In the genomic region with DNA sequence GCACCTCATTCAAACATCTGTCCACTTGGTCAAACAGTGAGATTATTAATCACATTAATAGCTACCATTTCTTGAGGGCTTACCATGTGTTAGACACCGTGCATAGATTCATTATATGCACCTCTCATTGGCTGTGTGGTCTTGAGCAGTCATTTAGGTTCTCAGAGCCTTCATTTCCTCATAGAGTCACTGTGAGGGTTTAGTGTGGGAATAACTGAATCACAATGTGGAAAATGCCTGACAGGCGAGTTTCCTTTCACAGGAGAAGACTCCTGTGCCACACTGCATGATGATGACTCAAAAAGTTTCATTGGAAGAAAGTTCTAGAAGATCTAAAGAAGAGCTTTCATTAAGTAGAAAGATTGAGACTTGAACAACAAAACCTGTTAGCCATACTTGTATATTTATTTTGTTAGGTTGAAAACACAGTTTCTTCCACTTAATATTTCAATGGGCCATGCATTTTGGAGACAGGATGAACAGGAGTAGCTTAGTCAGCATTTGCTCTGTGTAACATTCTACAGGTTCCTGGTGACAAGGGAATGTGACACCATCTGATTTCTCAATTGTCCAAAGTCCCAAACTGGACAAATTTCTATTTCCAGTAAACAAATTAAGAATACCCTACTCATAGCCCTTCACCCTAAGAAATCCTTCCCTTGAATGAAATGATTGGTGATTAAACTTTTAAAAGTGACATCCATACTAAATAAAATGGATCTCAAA, we compare ENCODE assay signal across 20 cellular contexts. TPM values are rescaled to one million over a fixed set of nuclear protein-coding genes. Genes with fewer than 3 reads are reported as not detected.
DNase-seq lines count a peak whose midpoint lies in the region; ATAC-seq and TF ChIP-seq lines count a peak whose summit lies in the region.
"Had no signal": no experiment of that assay in that cellular context is flagged by ENCODE, and none has a peak within 500 bp of the region (broad histone marks: within the 10 kb centered on the region; RNA-seq: fewer than 3 reads in every experiment).

No MANE protein-coding gene starts in this region.

- no peaks in the 10 kb centered on the region for H3K9me3 Mint-ChIP-seq in activated naive CD8-positive, alpha-beta T cell (ENCODE audit: low read depth)
- H3K9me3 Mint-ChIP-seq in activated naive CD8-positive, alpha-beta T cell treated with anti-CD3 and anti-CD28 coated beads for 36 hours, result peaks cover 4% of the 10 kb centered on the region
- H3K9me3 Mint-ChIP-seq in nephron progenitor cell, result no peaks in the 10 kb centered on the region

- H3K4me1 ChIP-seq in foreskin keratinocyte, result no peaks in the 10 kb centered on the region
- H3K4me1 ChIP-seq: psoas muscle, stomach, vagina had no signal

- no peak overlapping the region for H3K27ac Mint-ChIP-seq in activated naive CD8-positive, alpha-beta T cell
- no peak overlapping the region for H3K27ac Mint-ChIP-seq in activated naive CD8-positive, alpha-beta T cell treated with anti-CD3 and anti-CD28 coated beads for 36 hours
- H3K27ac Mint-ChIP-seq in nephron progenitor cell, result no peak overlapping the region

- H3K4me3 Mint-ChIP-seq in activated naive CD8-positive, alpha-beta T cell, result peak overlapping the region; percentile 36
- no peak overlapping the region for H3K4me3 Mint-ChIP-seq in activated naive CD8-positive, alpha-beta T cell treated with anti-CD3 and anti-CD28 coated beads for 36 hours
- no peak overlapping the region for H3K4me3 Mint-ChIP-seq in nephron progenitor cell

- peaks cover 1% of the 10 kb centered on the region for H3K27me3 ChIP-seq in foreskin keratinocyte
- H3K27me3 ChIP-seq: cardiac muscle cell, stomach, vagina had no signal

- H3K36me3 Mint-ChIP-seq in activated naive CD8-positive, alpha-beta T cell, result no peaks in the 10 kb centered on the region
- no peaks in the 10 kb centered on the region for H3K36me3 Mint-ChIP-seq in activated naive CD8-positive, alpha-beta T cell treated with anti-CD3 and anti-CD28 coated beads for 36 hours
- H3K36me3 Mint-ChIP-seq in nephron progenitor cell (ENCODE audit: low read depth), result no peaks in the 10 kb centered on the region

- peak; percentile 54 for ATAC-seq in foreskin keratinocyte
- ATAC-seq: left ventricle myocardium superior, psoas muscle had no signal

- H3K27me3 Mint-ChIP-seq in activated naive CD8-positive, alpha-beta T cell, result peaks cover 4% of the 10 kb centered on the region
- peaks cover 2% of the 10 kb centered on the region for H3K27me3 Mint-ChIP-seq in activated naive CD8-positive, alpha-beta T cell treated with anti-CD3 and anti-CD28 coated beads for 36 hours
- H3K27me3 Mint-ChIP-seq in nephron progenitor cell (ENCODE audit: low read depth, poor library complexity), result no peaks in the 10 kb centered on the region

- H3K27ac ChIP-seq in foreskin keratinocyte, result no peak overlapping the region
- H3K27ac ChIP-seq: cardiac muscle cell, psoas muscle, stomach, vagina had no signal

- H3K4me1 Mint-ChIP-seq in activated naive CD8-positive, alpha-beta T cell (ENCODE audit: low read depth), result peaks cover 14% of the 10 kb centered on the region
- H3K4me1 Mint-ChIP-seq in activated naive CD8-positive, alpha-beta T cell treated with anti-CD3 and anti-CD28 coated beads for 36 hours, result peaks cover 9% of the 10 kb centered on the region
- H3K4me1 Mint-ChIP-seq in nephron progenitor cell, result no peaks in the 10 kb centered on the region

- no peak for DNase-seq in activated naive CD8-positive, alpha-beta T cell treated with anti-CD3 and anti-CD28 coated beads for 36 hours
- DNase-seq in M059J (ENCODE audit: low read depth) (peak; percentile 50), foreskin keratinocyte (peak in 1 of 2 donors; percentile 26), cerebellar nuclear complex (lab: John Stamatoyannopoulos, UW) (no peak), T1000 (lab: John Stamatoyannopoulos, UW) (no peak), SKM-1 (lab: John Stamatoyannopoulos, UW; ENCODE audit: unreplicated experiment) (no peak), nephron progenitor cell (no peak)
- DNase-seq: activated gamma-delta T cell treated with Interleukin-2 at 50 U/mL for 16 hours; effector CD8-positive, alpha-beta T cell; left ventricle myocardium superior; NCI-H1436; NCI-H345; psoas muscle; stimulated activated CD4-positive, alpha-beta T cell treated with anti-CD3 and anti-CD28 coated beads, Interleukin-12 subunit alpha, Interleukin-12 subunit beta, amount 100 ng/mL, for 4 hours; stomach had no signal

- TF ChIP-seq CTCF in foreskin keratinocyte (conservative IDR thresholded peaks at IDR 0.05), result no peak
- TF ChIP-seq CTCF in nephron progenitor cell (IDR thresholded peaks at IDR 0.05), result no peak

RNA-seq across cellular contexts. Expression of gene FYB2, which starts 45.7 kb away (rescaled TPM):
- total RNA-seq in activated naive CD8-positive, alpha-beta T cell treated with anti-CD3 and anti-CD28 coated beads for 36 hours, result not detected
- total RNA-seq in M059J (2014; rRNA removed; shearing (Covaris generic)), result not detected in 2 replicates
- not detected in 2 replicates for total RNA-seq in foreskin keratinocyte
- not detected in 2 replicates for polyA plus RNA-seq in foreskin keratinocyte
- total RNA-seq: LHCN-M2, vagina had no signal
- polyA plus RNA-seq: BJ had no signal
